1 cellular context compared by ENCODE assay signal in genomic region chr2:55365303-55365702, GRCh38.
TF ChIP-seq lines count a peak whose summit lies in the region.

No MANE protein-coding gene starts in this region.

TF ChIP-seq in IMR-90, 13 proteins besides CTCF, POLR2A, EP300 and RAD21:
- TF ChIP-seq MXI1 (IDR thresholded peaks at IDR 0.05; ENCODE audit: borderline replicate concordance, low read depth, low read length) (no peak), CEBPB (IDR thresholded peaks at IDR 0.05; ENCODE audit: low read depth, low read length) (no peak), ELK1 (IDR thresholded peaks at IDR 0.05; ENCODE audit: borderline replicate concordance, low read depth, low read length) (no peak), CHD1 (IDR thresholded peaks at IDR 0.05; ENCODE audit: low read depth, low read length) (no peak), MAZ (IDR thresholded peaks at IDR 0.05; ENCODE audit: borderline replicate concordance, low read depth, low read length) (no peak), BHLHE40 (IDR thresholded peaks at IDR 0.05; ENCODE audit: low read depth, low read length) (no peak), MAFK (IDR thresholded peaks at IDR 0.05; ENCODE audit: low read depth, low read length) (no peak), RFX5 (IDR thresholded peaks at IDR 0.05; ENCODE audit: low read depth, low read length) (no peak), SMC3 (IDR thresholded peaks at IDR 0.05; ENCODE audit: low read depth, low read length) (no peak), RCOR1 (IDR thresholded peaks at IDR 0.05; ENCODE audit: insufficient replicate concordance, low read length) (no peak), NFE2L2 (IDR thresholded peaks at IDR 0.05; ENCODE audit: low read depth, low read length) (no peak), FOS (IDR thresholded peaks at IDR 0.05; ENCODE audit: low read depth, low read length) (no peak)
- TF ChIP-seq, protein P1, sequence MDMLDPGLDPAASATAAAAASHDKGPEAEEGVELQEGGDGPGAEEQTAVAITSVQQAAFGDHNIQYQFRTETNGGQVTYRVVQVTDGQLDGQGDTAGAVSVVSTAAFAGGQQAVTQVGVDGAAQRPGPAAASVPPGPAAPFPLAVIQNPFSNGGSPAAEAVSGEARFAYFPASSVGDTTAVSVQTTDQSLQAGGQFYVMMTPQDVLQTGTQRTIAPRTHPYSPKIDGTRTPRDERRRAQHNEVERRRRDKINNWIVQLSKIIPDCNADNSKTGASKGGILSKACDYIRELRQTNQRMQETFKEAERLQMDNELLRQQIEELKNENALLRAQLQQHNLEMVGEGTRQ (IDR thresholded peaks at IDR 0.05; ENCODE audit: low read depth, low read length) = no peak
